In genomic region chr21:25967566-25968438, GRCh38 we compare ENCODE assay signal across 8 cellular contexts.
DNase-seq lines count a peak whose midpoint lies in the region; ATAC-seq and TF ChIP-seq lines count a peak whose summit lies in the region.

No MANE protein-coding gene starts in this region.

- H3K27ac ChIP-seq in DND-41 (ENCODE audit: low read length) (no peak overlapping the region), muscle layer of duodenum (ENCODE audit: low read length) (peak overlapping the region; percentile 40)

- peaks cover 26% of the 10 kb centered on the region for H3K36me3 Mint-ChIP-seq in activated naive CD8-positive, alpha-beta T cell treated with anti-CD3 and anti-CD28 coated beads, Interleukin-2, amount 50 U/mL, for 24 hours (ENCODE audit: low read depth)

- H3K4me1 Mint-ChIP-seq in activated naive CD8-positive, alpha-beta T cell treated with anti-CD3 and anti-CD28 coated beads, Interleukin-2, amount 50 U/mL, for 24 hours = peaks cover 9% of the 10 kb centered on the region

- no peak overlapping the region for H3K4me2 ChIP-seq in DND-41 (ENCODE audit: insufficient read depth, low read length)

- H3K4me1 ChIP-seq in DND-41 (ENCODE audit: insufficient read depth, low read length) (peaks cover 4% of the 10 kb centered on the region; the same call in 1 of the 2 replicates), muscle layer of duodenum (ENCODE audit: control insufficient read depth in 1 of 2, insufficient read depth in 2 of 2, low read length in 2 of 2) (peaks cover 0 to 4% of the 10 kb centered on the region in 2 donors)

- H3K79me2 ChIP-seq in DND-41 (ENCODE audit: insufficient read depth, low read length) = no peaks in the 10 kb centered on the region

- H3K27me3 Mint-ChIP-seq in activated naive CD8-positive, alpha-beta T cell treated with anti-CD3 and anti-CD28 coated beads, Interleukin-2, amount 50 U/mL, for 24 hours = no peaks in the 10 kb centered on the region

- peak overlapping the region; percentile 29 for H3K27ac Mint-ChIP-seq in activated naive CD8-positive, alpha-beta T cell treated with anti-CD3 and anti-CD28 coated beads, Interleukin-2, amount 50 U/mL, for 24 hours

- peaks cover 3% of the 10 kb centered on the region for H3K9me3 Mint-ChIP-seq in activated naive CD8-positive, alpha-beta T cell treated with anti-CD3 and anti-CD28 coated beads, Interleukin-2, amount 50 U/mL, for 24 hours

- no peak for DNase-seq in DND-41
- no peak for DNase-seq in activated naive CD8-positive, alpha-beta T cell treated with anti-CD3 and anti-CD28 coated beads, Interleukin-2, amount 50 U/mL, for 24 hours
- DNase-seq in iPS-NIHi11 (ENCODE audit: low spot score) = no peak
- DNase-seq in kidney glomerular epithelial cell (lab: John Stamatoyannopoulos, UW) = no peak
- no peak for DNase-seq in SHP77 treated with DMSO at 0.1 percent for 48 hours (lab: John Stamatoyannopoulos, UW)

- no peak for TF ChIP-seq CTCF in DND-41 (IDR thresholded peaks at IDR 0.05; ENCODE audit: borderline replicate concordance, extremely low read depth, low read length, poor library complexity, severe bottlenecking)

- no peak overlapping the region for H3K4me3 ChIP-seq in DND-41 (ENCODE audit: low read depth in 1 of 2, low read length in 2 of 2)
- H3K4me3 ChIP-seq in muscle layer of duodenum (ENCODE audit: low read depth in 1 of 2, low read length in 2 of 2) = no peak overlapping the region

- H3K27me3 ChIP-seq in DND-41 (ENCODE audit: insufficient read depth, low read length, poor library complexity) (no peaks in the 10 kb centered on the region), muscle layer of duodenum (ENCODE audit: low read depth, low read length) (no peaks in the 10 kb centered on the region)

- no peak overlapping the region for H3K9ac ChIP-seq in DND-41 (ENCODE audit: low read depth, low read length)

- H3K4me3 Mint-ChIP-seq in activated naive CD8-positive, alpha-beta T cell treated with anti-CD3 and anti-CD28 coated beads, Interleukin-2, amount 50 U/mL, for 24 hours = no peak overlapping the region

- H3K9me3 ChIP-seq in DND-41 (ENCODE audit: insufficient read depth, low read length, severe bottlenecking) (no peaks in the 10 kb centered on the region), muscle layer of duodenum (ENCODE audit: control insufficient read depth in 1 of 2, low read length in 2 of 2) (no peaks in the 10 kb centered on the region)

- ATAC-seq in DND-41 (ENCODE audit: insufficient read depth, low read depth) (no peak), GM19468 (IDR thresholded peaks at IDR 0.05; ENCODE audit: extremely low read depth, unreplicated experiment) (peak; percentile 90), HG03520 (IDR thresholded peaks at IDR 0.05; ENCODE audit: unreplicated experiment) (peak; percentile 99)
- ATAC-seq in activated naive CD8-positive, alpha-beta T cell treated with anti-CD3 and anti-CD28 coated beads, Interleukin-2, amount 50 U/mL, for 24 hours = no peak

- H4K20me1 ChIP-seq in DND-41 (ENCODE audit: insufficient read depth, low read length) = no peaks in the 10 kb centered on the region

- no peaks in the 10 kb centered on the region for H3K36me3 ChIP-seq in DND-41 (ENCODE audit: insufficient read depth, low read length)
- peaks cover 4 to 15% of the 10 kb centered on the region in 2 donors for H3K36me3 ChIP-seq in muscle layer of duodenum (ENCODE audit: control insufficient read depth in 1 of 2, insufficient read depth in 2 of 2, low read length in 2 of 2)

- H2AFZ ChIP-seq in DND-41 (ENCODE audit: low read depth, low read length) = peak overlapping the region; percentile 56

Comparison
In these comparisons a context has a peak if more than half of its experiments do, and no peak if none do; other contexts are left out.
1. ATAC-seq: peak in GM19468 (single experiment) and HG03520 (single experiment); none in DND-41 (single experiment) and activated naive CD8-positive, alpha-beta T cell treated with anti-CD3 and anti-CD28 coated beads, Interleukin-2, amount 50 U/mL, for 24 hours (single experiment).